In genomic region chr20:47737923-47738322, GRCh38 we compare ENCODE assay signal across 1 cellular context.
TF ChIP-seq lines count a peak whose summit lies in the region.

No MANE protein-coding gene starts in this region.

TF ChIP-seq in GM12878, 131 proteins besides CTCF, POLR2A, EP300 and RAD21:
- TF ChIP-seq, protein P1, sequence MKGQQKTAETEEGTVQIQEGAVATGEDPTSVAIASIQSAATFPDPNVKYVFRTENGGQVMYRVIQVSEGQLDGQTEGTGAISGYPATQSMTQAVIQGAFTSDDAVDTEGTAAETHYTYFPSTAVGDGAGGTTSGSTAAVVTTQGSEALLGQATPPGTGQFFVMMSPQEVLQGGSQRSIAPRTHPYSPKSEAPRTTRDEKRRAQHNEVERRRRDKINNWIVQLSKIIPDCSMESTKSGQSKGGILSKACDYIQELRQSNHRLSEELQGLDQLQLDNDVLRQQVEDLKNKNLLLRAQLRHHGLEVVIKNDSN (IDR thresholded peaks at IDR 0.05; ENCODE audit: borderline replicate concordance, extremely low read length, insufficient read depth, low read depth, low read length): no peak
- TF ChIP-seq NFXL1 (IDR thresholded peaks at IDR 0.05; ENCODE audit: borderline replicate concordance): peak; percentile 42; the same call in 1 of the 2 replicates
TF ChIP-seq in GM12878: peak in this region for 1.
